ENCODE assay signal across 8 cellular contexts in genomic region chr3:4426782-4427344, GRCh38.
A peak's percentile ranks its signal among the peaks of the same experiment; 100 is the strongest.
DNase-seq lines count a peak whose midpoint lies in the region; ATAC-seq and TF ChIP-seq lines count a peak whose summit lies in the region.

No MANE protein-coding gene starts in this region.

- H3K4me3 ChIP-seq in retinal pigment epithelial cell (ENCODE audit: low read length): no peak overlapping the region

- ATAC-seq in GM19463 (IDR thresholded peaks at IDR 0.05; ENCODE audit: unreplicated experiment) (peak; percentile 80), HG03439 (IDR thresholded peaks at IDR 0.05; ENCODE audit: unreplicated experiment) (peak; percentile 52)

- DNase-seq in DMS53 (lab: John Stamatoyannopoulos, UW) (peak; percentile 83), brain pericyte (ENCODE audit: low read depth, low spot score) (peak; percentile 91), retinal pigment epithelial cell (ENCODE audit: low read depth) (peak; percentile 59), NCI-H510A treated with DMSO at 0.1 percent for 48 hours (lab: John Stamatoyannopoulos, UW) (no peak)
- DNase-seq in stimulated activated CD4-positive, alpha-beta T cell treated with anti-CD3 and anti-CD28 coated beads, Interleukin-4, amount 100 ng/mL, for 1 hour: no peak
- DNase-seq in activated T-cell treated with anti-CD3 and anti-CD28 coated beads, Interleukin-2, amount 50 U/mL, for 48 hours: no peak

- no peak for TF ChIP-seq CTCF in retinal pigment epithelial cell (conservative IDR thresholded peaks at IDR 0.05; ENCODE audit: low read depth, low read length)

Comparison
In these comparisons a context has a peak if more than half of its experiments do, and no peak if none do; other contexts are left out.
1. DNase-seq: peak in DMS53 (single experiment), brain pericyte (single experiment) and retinal pigment epithelial cell (single experiment); none in NCI-H510A treated with DMSO at 0.1 percent for 48 hours (single experiment), stimulated activated CD4-positive, alpha-beta T cell treated with anti-CD3 and anti-CD28 coated beads, Interleukin-4, amount 100 ng/mL, for 1 hour (single experiment) and activated T-cell treated with anti-CD3 and anti-CD28 coated beads, Interleukin-2, amount 50 U/mL, for 48 hours (0 of 2).